1 cellular context compared by ENCODE assay signal in the genomic region with DNA sequence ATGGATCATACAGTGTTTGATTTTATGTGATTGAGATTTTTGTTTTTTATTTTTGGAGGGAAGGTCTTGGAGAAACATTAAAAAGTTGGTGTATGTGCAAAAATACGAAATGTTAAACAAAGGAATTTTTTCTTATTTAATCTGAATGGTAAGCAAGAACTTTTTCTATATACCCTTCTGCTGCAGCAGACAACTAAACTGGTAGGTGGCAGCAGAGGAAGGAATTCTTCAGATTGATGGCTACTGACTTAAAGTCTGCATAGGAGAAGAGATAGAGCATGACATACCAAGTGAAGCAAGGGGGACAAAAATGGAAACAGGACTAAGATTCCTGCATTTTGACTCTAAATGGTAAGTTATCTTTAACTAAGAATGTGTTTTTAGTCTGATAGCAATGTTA.
TF ChIP-seq lines count a peak whose summit lies in the region.

No MANE protein-coding gene starts in this region.

TF ChIP-seq in H1, 55 proteins besides CTCF, POLR2A, EP300 and RAD21 (continued from another document):
- TF ChIP-seq, protein P1, sequence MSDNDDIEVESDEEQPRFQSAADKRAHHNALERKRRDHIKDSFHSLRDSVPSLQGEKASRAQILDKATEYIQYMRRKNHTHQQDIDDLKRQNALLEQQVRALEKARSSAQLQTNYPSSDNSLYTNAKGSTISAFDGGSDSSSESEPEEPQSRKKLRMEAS (IDR thresholded peaks at IDR 0.05) = no peak
